In the genomic region with DNA sequence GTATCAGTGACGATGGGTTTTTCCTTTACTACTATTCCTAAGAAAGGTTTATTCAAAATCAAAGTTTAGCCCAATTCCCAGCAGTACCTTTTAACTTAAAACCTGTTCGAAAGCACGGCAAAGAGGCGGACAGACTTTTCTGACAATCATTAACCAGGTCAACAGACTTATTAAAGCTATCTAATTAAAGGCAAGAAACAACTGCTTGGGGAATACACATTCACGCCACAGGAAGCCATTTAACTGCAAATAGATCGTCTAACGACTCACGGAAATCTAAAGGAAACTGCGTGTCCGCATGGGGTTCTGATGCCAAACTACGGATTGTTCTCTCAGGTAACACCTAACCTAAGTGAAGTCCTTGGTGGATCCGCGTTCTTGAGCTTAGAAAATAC, we compare ENCODE assay signal across 1 cellular context.
TF ChIP-seq lines count a peak whose summit lies in the region.

No MANE protein-coding gene starts in this region.

TF ChIP-seq in K562, 482 proteins besides CTCF, POLR2A, EP300 and RAD21 (continued from another document and continues in another):
- TF ChIP-seq, protein P1, sequence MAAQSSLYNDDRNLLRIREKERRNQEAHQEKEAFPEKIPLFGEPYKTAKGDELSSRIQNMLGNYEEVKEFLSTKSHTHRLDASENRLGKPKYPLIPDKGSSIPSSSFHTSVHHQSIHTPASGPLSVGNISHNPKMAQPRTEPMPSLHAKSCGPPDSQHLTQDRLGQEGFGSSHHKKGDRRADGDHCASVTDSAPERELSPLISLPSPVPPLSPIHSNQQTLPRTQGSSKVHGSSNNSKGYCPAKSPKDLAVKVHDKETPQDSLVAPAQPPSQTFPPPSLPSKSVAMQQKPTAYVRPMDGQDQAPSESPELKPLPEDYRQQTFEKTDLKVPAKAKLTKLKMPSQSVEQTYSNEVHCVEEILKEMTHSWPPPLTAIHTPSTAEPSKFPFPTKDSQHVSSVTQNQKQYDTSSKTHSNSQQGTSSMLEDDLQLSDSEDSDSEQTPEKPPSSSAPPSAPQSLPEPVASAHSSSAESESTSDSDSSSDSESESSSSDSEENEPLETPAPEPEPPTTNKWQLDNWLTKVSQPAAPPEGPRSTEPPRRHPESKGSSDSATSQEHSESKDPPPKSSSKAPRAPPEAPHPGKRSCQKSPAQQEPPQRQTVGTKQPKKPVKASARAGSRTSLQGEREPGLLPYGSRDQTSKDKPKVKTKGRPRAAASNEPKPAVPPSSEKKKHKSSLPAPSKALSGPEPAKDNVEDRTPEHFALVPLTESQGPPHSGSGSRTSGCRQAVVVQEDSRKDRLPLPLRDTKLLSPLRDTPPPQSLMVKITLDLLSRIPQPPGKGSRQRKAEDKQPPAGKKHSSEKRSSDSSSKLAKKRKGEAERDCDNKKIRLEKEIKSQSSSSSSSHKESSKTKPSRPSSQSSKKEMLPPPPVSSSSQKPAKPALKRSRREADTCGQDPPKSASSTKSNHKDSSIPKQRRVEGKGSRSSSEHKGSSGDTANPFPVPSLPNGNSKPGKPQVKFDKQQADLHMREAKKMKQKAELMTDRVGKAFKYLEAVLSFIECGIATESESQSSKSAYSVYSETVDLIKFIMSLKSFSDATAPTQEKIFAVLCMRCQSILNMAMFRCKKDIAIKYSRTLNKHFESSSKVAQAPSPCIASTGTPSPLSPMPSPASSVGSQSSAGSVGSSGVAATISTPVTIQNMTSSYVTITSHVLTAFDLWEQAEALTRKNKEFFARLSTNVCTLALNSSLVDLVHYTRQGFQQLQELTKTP (IDR thresholded peaks at IDR 0.05; ENCODE audit: low read depth in 1 of 2, partially characterized antibody in 2 of 2): peak in 1 of 2 experiments; percentile 43
- TF ChIP-seq POLR2AphosphoS5 (IDR thresholded peaks at IDR 0.05; ENCODE audit: control insufficient read depth, insufficient read depth, low read depth, low read length): no peak
- TF ChIP-seq HDAC3 (IDR thresholded peaks at IDR 0.05; ENCODE audit: borderline replicate concordance, partially characterized antibody): peak; percentile 43
- 0 out of 2 replicates have a peak, but pooled peaks have one; percentile 16 for TF ChIP-seq ZNF134 (CRISPR knock-in tag; conservative IDR thresholded peaks at IDR 0.05)
- TF ChIP-seq MYC (IDR thresholded peaks at IDR 0.05; ENCODE audit: low read depth, low read length): no peak
- TF ChIP-seq MYC (CRISPR knock-in tag; IDR thresholded peaks at IDR 0.05; ENCODE audit: borderline replicate concordance, low read depth): 0 out of 2 replicates have a peak, but pooled peaks have one; percentile 29
- TF ChIP-seq, protein P2, sequence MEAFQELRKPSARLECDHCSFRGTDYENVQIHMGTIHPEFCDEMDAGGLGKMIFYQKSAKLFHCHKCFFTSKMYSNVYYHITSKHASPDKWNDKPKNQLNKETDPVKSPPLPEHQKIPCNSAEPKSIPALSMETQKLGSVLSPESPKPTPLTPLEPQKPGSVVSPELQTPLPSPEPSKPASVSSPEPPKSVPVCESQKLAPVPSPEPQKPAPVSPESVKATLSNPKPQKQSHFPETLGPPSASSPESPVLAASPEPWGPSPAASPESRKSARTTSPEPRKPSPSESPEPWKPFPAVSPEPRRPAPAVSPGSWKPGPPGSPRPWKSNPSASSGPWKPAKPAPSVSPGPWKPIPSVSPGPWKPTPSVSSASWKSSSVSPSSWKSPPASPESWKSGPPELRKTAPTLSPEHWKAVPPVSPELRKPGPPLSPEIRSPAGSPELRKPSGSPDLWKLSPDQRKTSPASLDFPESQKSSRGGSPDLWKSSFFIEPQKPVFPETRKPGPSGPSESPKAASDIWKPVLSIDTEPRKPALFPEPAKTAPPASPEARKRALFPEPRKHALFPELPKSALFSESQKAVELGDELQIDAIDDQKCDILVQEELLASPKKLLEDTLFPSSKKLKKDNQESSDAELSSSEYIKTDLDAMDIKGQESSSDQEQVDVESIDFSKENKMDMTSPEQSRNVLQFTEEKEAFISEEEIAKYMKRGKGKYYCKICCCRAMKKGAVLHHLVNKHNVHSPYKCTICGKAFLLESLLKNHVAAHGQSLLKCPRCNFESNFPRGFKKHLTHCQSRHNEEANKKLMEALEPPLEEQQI (IDR thresholded peaks at IDR 0.05): 0 out of 2 replicates have a peak, but pooled peaks have one; percentile 18
- no peak for TF ChIP-seq ZNF778 (CRISPR knock-in tag; IDR thresholded peaks at IDR 0.05)
- no peak for TF ChIP-seq WHSC1 (IDR thresholded peaks at IDR 0.05; ENCODE audit: low read length)
- TF ChIP-seq ETV1 (tag; conservative IDR thresholded peaks at IDR 0.05; ENCODE audit: low read depth): peak; percentile 9; the same call in 1 of the 2 replicates
- 0 out of 2 replicates have a peak, but pooled peaks have one; percentile 15 for TF ChIP-seq EHMT2 (IDR thresholded peaks at IDR 0.05)
- TF ChIP-seq CBFA2T3 (IDR thresholded peaks at IDR 0.05): no peak
- TF ChIP-seq TRIM24 (IDR thresholded peaks at IDR 0.05): 0 out of 4 replicates have a peak, but pooled peaks of 1 of the 2 experiments have one; percentile 18
- TF ChIP-seq, protein P3, sequence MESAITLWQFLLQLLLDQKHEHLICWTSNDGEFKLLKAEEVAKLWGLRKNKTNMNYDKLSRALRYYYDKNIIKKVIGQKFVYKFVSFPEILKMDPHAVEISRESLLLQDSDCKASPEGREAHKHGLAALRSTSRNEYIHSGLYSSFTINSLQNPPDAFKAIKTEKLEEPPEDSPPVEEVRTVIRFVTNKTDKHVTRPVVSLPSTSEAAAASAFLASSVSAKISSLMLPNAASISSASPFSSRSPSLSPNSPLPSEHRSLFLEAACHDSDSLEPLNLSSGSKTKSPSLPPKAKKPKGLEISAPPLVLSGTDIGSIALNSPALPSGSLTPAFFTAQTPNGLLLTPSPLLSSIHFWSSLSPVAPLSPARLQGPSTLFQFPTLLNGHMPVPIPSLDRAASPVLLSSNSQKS (CRISPR knock-in tag; IDR thresholded peaks at IDR 0.05): no peak
- TF ChIP-seq ZNF408 (CRISPR knock-in tag; IDR thresholded peaks at IDR 0.05; ENCODE audit: low read depth): no peak
- no peak for TF ChIP-seq SMAD4 (CRISPR knock-in tag; conservative IDR thresholded peaks at IDR 0.05)
- TF ChIP-seq MCM7 (IDR thresholded peaks at IDR 0.05): no peak
- TF ChIP-seq SREBF1 (IDR thresholded peaks at IDR 0.05; ENCODE audit: borderline replicate concordance, low read depth, low read length): no peak
- no peak for TF ChIP-seq ZNF282 (CRISPR knock-in tag; IDR thresholded peaks at IDR 0.05)
- TF ChIP-seq CCNT2 (IDR thresholded peaks at IDR 0.05; ENCODE audit: borderline replicate concordance, extremely low read depth, insufficient read length, low read depth, low read length): no peak
- TF ChIP-seq ERF (CRISPR knock-in tag; IDR thresholded peaks at IDR 0.05): 0 out of 2 replicates have a peak, but pooled peaks have one; percentile 26
- TF ChIP-seq, protein P4, sequence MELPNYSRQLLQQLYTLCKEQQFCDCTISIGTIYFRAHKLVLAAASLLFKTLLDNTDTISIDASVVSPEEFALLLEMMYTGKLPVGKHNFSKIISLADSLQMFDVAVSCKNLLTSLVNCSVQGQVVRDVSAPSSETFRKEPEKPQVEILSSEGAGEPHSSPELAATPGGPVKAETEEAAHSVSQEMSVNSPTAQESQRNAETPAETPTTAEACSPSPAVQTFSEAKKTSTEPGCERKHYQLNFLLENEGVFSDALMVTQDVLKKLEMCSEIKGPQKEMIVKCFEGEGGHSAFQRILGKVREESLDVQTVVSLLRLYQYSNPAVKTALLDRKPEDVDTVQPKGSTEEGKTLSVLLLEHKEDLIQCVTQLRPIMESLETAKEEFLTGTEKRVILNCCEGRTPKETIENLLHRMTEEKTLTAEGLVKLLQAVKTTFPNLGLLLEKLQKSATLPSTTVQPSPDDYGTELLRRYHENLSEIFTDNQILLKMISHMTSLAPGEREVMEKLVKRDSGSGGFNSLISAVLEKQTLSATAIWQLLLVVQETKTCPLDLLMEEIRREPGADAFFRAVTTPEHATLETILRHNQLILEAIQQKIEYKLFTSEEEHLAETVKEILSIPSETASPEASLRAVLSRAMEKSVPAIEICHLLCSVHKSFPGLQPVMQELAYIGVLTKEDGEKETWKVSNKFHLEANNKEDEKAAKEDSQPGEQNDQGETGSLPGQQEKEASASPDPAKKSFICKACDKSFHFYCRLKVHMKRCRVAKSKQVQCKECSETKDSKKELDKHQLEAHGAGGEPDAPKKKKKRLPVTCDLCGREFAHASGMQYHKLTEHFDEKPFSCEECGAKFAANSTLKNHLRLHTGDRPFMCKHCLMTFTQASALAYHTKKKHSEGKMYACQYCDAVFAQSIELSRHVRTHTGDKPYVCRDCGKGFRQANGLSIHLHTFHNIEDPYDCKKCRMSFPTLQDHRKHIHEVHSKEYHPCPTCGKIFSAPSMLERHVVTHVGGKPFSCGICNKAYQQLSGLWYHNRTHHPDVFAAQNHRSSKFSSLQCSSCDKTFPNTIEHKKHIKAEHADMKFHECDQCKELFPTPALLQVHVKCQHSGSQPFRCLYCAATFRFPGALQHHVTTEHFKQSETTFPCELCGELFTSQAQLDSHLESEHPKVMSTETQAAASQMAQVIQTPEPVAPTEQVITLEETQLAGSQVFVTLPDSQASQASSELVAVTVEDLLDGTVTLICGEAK (IDR thresholded peaks at IDR 0.05): peak; percentile 54
- TF ChIP-seq, protein P4 (CRISPR knock-in tag; IDR thresholded peaks at IDR 0.05): no peak
- TF ChIP-seq, protein P5, sequence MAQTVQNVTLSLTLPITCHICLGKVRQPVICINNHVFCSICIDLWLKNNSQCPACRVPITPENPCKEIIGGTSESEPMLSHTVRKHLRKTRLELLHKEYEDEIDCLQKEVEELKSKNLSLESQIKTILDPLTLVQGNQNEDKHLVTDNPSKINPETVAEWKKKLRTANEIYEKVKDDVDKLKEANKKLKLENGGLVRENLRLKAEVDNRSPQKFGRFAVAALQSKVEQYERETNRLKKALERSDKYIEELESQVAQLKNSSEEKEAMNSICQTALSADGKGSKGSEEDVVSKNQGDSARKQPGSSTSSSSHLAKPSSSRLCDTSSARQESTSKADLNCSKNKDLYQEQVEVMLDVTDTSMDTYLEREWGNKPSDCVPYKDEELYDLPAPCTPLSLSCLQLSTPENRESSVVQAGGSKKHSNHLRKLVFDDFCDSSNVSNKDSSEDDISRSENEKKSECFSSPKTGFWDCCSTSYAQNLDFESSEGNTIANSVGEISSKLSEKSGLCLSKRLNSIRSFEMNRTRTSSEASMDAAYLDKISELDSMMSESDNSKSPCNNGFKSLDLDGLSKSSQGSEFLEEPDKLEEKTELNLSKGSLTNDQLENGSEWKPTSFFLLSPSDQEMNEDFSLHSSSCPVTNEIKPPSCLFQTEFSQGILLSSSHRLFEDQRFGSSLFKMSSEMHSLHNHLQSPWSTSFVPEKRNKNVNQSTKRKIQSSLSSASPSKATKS (CRISPR knock-in tag; IDR thresholded peaks at IDR 0.05): no peak
- TF ChIP-seq RFX1 (IDR thresholded peaks at IDR 0.05): no peak
- TF ChIP-seq, protein P6, sequence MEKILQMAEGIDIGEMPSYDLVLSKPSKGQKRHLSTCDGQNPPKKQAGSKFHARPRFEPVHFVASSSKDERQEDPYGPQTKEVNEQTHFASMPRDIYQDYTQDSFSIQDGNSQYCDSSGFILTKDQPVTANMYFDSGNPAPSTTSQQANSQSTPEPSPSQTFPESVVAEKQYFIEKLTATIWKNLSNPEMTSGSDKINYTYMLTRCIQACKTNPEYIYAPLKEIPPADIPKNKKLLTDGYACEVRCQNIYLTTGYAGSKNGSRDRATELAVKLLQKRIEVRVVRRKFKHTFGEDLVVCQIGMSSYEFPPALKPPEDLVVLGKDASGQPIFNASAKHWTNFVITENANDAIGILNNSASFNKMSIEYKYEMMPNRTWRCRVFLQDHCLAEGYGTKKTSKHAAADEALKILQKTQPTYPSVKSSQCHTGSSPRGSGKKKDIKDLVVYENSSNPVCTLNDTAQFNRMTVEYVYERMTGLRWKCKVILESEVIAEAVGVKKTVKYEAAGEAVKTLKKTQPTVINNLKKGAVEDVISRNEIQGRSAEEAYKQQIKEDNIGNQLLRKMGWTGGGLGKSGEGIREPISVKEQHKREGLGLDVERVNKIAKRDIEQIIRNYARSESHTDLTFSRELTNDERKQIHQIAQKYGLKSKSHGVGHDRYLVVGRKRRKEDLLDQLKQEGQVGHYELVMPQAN (IDR thresholded peaks at IDR 0.05; ENCODE audit: borderline replicate concordance): peak; percentile 54; the same call in 1 of the 2 replicates
- no peak for TF ChIP-seq PURB (CRISPR knock-in tag; IDR thresholded peaks at IDR 0.05; ENCODE audit: low read depth)
- TF ChIP-seq, protein P7, sequence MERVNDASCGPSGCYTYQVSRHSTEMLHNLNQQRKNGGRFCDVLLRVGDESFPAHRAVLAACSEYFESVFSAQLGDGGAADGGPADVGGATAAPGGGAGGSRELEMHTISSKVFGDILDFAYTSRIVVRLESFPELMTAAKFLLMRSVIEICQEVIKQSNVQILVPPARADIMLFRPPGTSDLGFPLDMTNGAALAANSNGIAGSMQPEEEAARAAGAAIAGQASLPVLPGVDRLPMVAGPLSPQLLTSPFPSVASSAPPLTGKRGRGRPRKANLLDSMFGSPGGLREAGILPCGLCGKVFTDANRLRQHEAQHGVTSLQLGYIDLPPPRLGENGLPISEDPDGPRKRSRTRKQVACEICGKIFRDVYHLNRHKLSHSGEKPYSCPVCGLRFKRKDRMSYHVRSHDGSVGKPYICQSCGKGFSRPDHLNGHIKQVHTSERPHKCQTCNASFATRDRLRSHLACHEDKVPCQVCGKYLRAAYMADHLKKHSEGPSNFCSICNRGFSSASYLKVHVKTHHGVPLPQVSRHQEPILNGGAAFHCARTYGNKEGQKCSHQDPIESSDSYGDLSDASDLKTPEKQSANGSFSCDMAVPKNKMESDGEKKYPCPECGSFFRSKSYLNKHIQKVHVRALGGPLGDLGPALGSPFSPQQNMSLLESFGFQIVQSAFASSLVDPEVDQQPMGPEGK (CRISPR knock-in tag; IDR thresholded peaks at IDR 0.05; ENCODE audit: borderline replicate concordance): no peak
- TF ChIP-seq ETV5 (CRISPR knock-in tag; IDR thresholded peaks at IDR 0.05; ENCODE audit: low read depth): 0 out of 2 replicates have a peak, but pooled peaks have one; percentile 41
- 0 out of 2 replicates have a peak, but pooled peaks have one; percentile 45 for TF ChIP-seq ZSCAN29 (IDR thresholded peaks at IDR 0.05)
- TF ChIP-seq ZNF41 (CRISPR knock-in tag; conservative IDR thresholded peaks at IDR 0.05): no peak
